15 cellular contexts compared by ENCODE assay signal in genomic region chr9:123234853-123235252, GRCh38. TPM values are rescaled to one million over a fixed set of nuclear protein-coding genes. Genes with fewer than 3 reads are reported as not detected.
DNase-seq lines count a peak whose midpoint lies in the region; ATAC-seq, FAIRE-seq and TF ChIP-seq lines count a peak whose summit lies in the region.
"Had no signal": no experiment of that assay in that cellular context is flagged by ENCODE, and none has a peak within 500 bp of the region (broad histone marks: within the 10 kb centered on the region; RNA-seq: fewer than 3 reads in every experiment).

No MANE protein-coding gene starts in this region.

- peak overlapping the region; percentile 61 for H3K27ac Mint-ChIP-seq in stimulated activated memory B cell treated with anti-CD40 and anti-IgM and Interleukin-4, amounts not matched to agents 10 μg/mL and 1 μg/mL and 100 μg/mL, for 72 hours
- H3K27ac Mint-ChIP-seq: activated naive CD4-positive, alpha-beta T cell treated with anti-CD3 and anti-CD28 coated beads, Interleukin-2, amount 50 U/mL, for 24 hours; effector memory CD8-positive, alpha-beta T cell had no signal

- no peaks in the 10 kb centered on the region for H3K36me3 ChIP-seq in SJCRH30

- peaks cover 77% of the 10 kb centered on the region for H3K4me1 Mint-ChIP-seq in stimulated activated memory B cell treated with anti-CD40 and anti-IgM and Interleukin-4, amounts not matched to agents 10 μg/mL and 1 μg/mL and 100 μg/mL, for 72 hours

- FAIRE-seq in H54 (lab: Jason Lieb, UNC), result peak; percentile 15

- no peak for TF ChIP-seq POLR2A in H54 (IDR thresholded peaks at IDR 0.05; ENCODE audit: low read depth, low read length)

- H3K4me3 Mint-ChIP-seq in stimulated activated memory B cell treated with anti-CD40 and anti-IgM and Interleukin-4, amounts not matched to agents 10 μg/mL and 1 μg/mL and 100 μg/mL, for 72 hours, result no peak overlapping the region
- H3K4me3 Mint-ChIP-seq: activated naive CD4-positive, alpha-beta T cell treated with anti-CD3 and anti-CD28 coated beads, Interleukin-2, amount 50 U/mL, for 24 hours; effector memory CD8-positive, alpha-beta T cell had no signal

- peaks cover 32% of the 10 kb centered on the region for H3K36me3 Mint-ChIP-seq in stimulated activated memory B cell treated with anti-CD40 and anti-IgM and Interleukin-4, amounts not matched to agents 10 μg/mL and 1 μg/mL and 100 μg/mL, for 72 hours

- peak; percentile 66 for ATAC-seq in HG03571 (IDR thresholded peaks at IDR 0.05; ENCODE audit: unreplicated experiment)
- ATAC-seq in stimulated activated memory B cell treated with anti-CD40 and anti-IgM and Interleukin-4, amounts not matched to agents 10 μg/mL and 1 μg/mL and 100 μg/mL, for 72 hours, result peak; percentile 63
- ATAC-seq: effector memory CD8-positive, alpha-beta T cell had no signal

- no peak overlapping the region for H3K27ac ChIP-seq in SJCRH30
- H3K27ac ChIP-seq: 22Rv1, VCaP had no signal

- H3K4me3 ChIP-seq in SJCRH30, result no peak overlapping the region

- H3K4me1 ChIP-seq in SJCRH30, result peaks cover 11% of the 10 kb centered on the region

- 0 out of 2 replicates have a peak, but pooled peaks cover 4% of the 10 kb centered on the region for H3K9me3 ChIP-seq in SJCRH30 (replicated peaks)

- H3K27me3 ChIP-seq in SJCRH30, result no peaks in the 10 kb centered on the region

- DNase-seq in NOMO-1 treated with DMSO at 0.1 percent for 48 hours (lab: John Stamatoyannopoulos, UW; ENCODE audit: unreplicated experiment) (peak; percentile 1), NOMO-1 treated with dmso at 0.1 percent for 144 hours (lab: John Stamatoyannopoulos, UW; ENCODE audit: unreplicated experiment) (no peak), H54 (ENCODE audit: insufficient read length, low spot score) (no peak), GF-D8 (lab: John Stamatoyannopoulos, UW) (no peak), SJCRH30 (no peak), NCI-H2081 (lab: John Stamatoyannopoulos, UW) (no peak)
- DNase-seq: effector memory CD8-positive, alpha-beta T cell; foreskin fibroblast; mesendoderm; NCI-H2171 had no signal

- H3K9me3 Mint-ChIP-seq in stimulated activated memory B cell treated with anti-CD40 and anti-IgM and Interleukin-4, amounts not matched to agents 10 μg/mL and 1 μg/mL and 100 μg/mL, for 72 hours, result no peaks in the 10 kb centered on the region
- H3K9me3 Mint-ChIP-seq: activated naive CD4-positive, alpha-beta T cell treated with anti-CD3 and anti-CD28 coated beads, Interleukin-2, amount 50 U/mL, for 24 hours; effector memory CD8-positive, alpha-beta T cell had no signal

- H3K27me3 Mint-ChIP-seq in stimulated activated memory B cell treated with anti-CD40 and anti-IgM and Interleukin-4, amounts not matched to agents 10 μg/mL and 1 μg/mL and 100 μg/mL, for 72 hours, result no peaks in the 10 kb centered on the region
- H3K27me3 Mint-ChIP-seq: activated naive CD4-positive, alpha-beta T cell treated with anti-CD3 and anti-CD28 coated beads, Interleukin-2, amount 50 U/mL, for 24 hours; effector memory CD8-positive, alpha-beta T cell had no signal

RNA-seq across cellular contexts. Expression of gene STRBP, which starts 33.5 kb away (rescaled TPM):
- 33.8 and 40.5 TPM in 2 replicates for total RNA-seq in SJCRH30 (2014; rRNA removed; shearing (Covaris generic))
